In genomic region chr5:81852277-81853004, GRCh38 we compare ENCODE assay signal across 8 cellular contexts.
DNase-seq lines count a peak whose midpoint lies in the region; ATAC-seq and TF ChIP-seq lines count a peak whose summit lies in the region.

No MANE protein-coding gene starts in this region.

- WGBS in heart right ventricle, 2 donors = 9 to 11% methylated on average over 24 to 26 of the region's 26 CpGs

- ATAC-seq in activated T-helper 17 cell treated with anti-CD3 and anti-CD28 coated beads, Interleukin-2, amount 50 U/mL, for 72 hours (replicated peaks) = peak; percentile 33
- ATAC-seq in heart right ventricle = peak in 3 of 8 donors; percentile 1 to 6 (median 2)

- H3K9me3 ChIP-seq in heart right ventricle = no peaks in the 10 kb centered on the region

- H3K36me3 Mint-ChIP-seq in activated T-helper 17 cell treated with anti-CD3 and anti-CD28 coated beads, Interleukin-2, amount 50 U/mL, for 72 hours (ENCODE audit: low read depth) = no peaks in the 10 kb centered on the region

- peak overlapping the region; percentile 13 to 63 (median 58) for H3K4me3 ChIP-seq in heart right ventricle

- TF ChIP-seq CTCF in heart right ventricle (IDR thresholded peaks at IDR 0.05) = no peak

- peaks cover 9% of the 10 kb centered on the region for H3K4me1 Mint-ChIP-seq in activated T-helper 17 cell treated with anti-CD3 and anti-CD28 coated beads, Interleukin-2, amount 50 U/mL, for 72 hours

- CTCF ChIA-PET in HEK293T (lab: Yijun Ruan, JAX) = interaction anchor here (0.9 to 4.0 kb wide), 6 partner anchors 14 to 373 kb away, joined by 3 to 21 read pairs (median 8); partner anchors contain the start of gene SSBP2

- peaks cover 13 to 86% (median 60%) of the 10 kb centered on the region in 9 donors for H3K4me1 ChIP-seq in heart right ventricle

- no peaks in the 10 kb centered on the region for H3K27me3 ChIP-seq in heart right ventricle

- no peaks in the 10 kb centered on the region for H3K9me3 Mint-ChIP-seq in activated T-helper 17 cell treated with anti-CD3 and anti-CD28 coated beads, Interleukin-2, amount 50 U/mL, for 72 hours

- peak overlapping the region; percentile 91 for H3K4me3 Mint-ChIP-seq in activated T-helper 17 cell treated with anti-CD3 and anti-CD28 coated beads, Interleukin-2, amount 50 U/mL, for 72 hours

- POLR2A ChIA-PET in HEK293T (lab: Yijun Ruan, JAX) = interaction anchor here (0.9 to 3.6 kb wide), 14 partner anchors 17 to 426 kb away, joined by 3 to 123 read pairs (median 5); partner anchors contain the start of genes ATG10, RPS23 and SSBP2

- peak overlapping the region; percentile 93 for H3K27ac Mint-ChIP-seq in activated T-helper 17 cell treated with anti-CD3 and anti-CD28 coated beads, Interleukin-2, amount 50 U/mL, for 72 hours

- H3K27ac ChIP-seq in heart right ventricle = peak overlapping the region; percentile 88 to 97 (median 94)

- no peaks in the 10 kb centered on the region for H3K27me3 Mint-ChIP-seq in activated T-helper 17 cell treated with anti-CD3 and anti-CD28 coated beads, Interleukin-2, amount 50 U/mL, for 72 hours

- intact Hi-C loops in heart right ventricle (cut with DNase I) (loop anchor here (5.0 to 10.0 kb wide), 11 partner anchors 65 to 428 kb away; partner anchors contain the start of genes ATG10 (in 7 of the 10) and SSBP2 (in 1 of the 10)), posterior vena cava (cut with DNase I) (loop anchor here (10.0 kb wide), 4 partner anchors 98 to 348 kb away; partner anchors contain the start of genes ATG10 (in 1 of the 2) and SSBP2 (in 1 of the 2))

- DNase-seq in activated CD4-positive, alpha-beta T cell treated with anti-CD3 and anti-CD28 coated beads for 48 hours = peak; percentile 14
- no peak for DNase-seq in activated CD4-positive, alpha-beta T cell treated with anti-CD3 and anti-CD28 coated beads for 4 hours
- DNase-seq in NCI-H2081 (lab: John Stamatoyannopoulos, UW) = peak; percentile 47 to 81
- DNase-seq in heart right ventricle = peak in 1 of 2 donors; percentile 33
- peak; percentile 82 for DNase-seq in posterior vena cava (ENCODE audit: low spot score)
- no peak for DNase-seq in OCI-M1 (lab: John Stamatoyannopoulos, UW)
- DNase-seq in HEK293T (ENCODE audit: extremely low spot score) = no peak

- H3K36me3 ChIP-seq in heart right ventricle = no peaks in the 10 kb centered on the region

TF ChIP-seq in HEK293T, 16 proteins besides CTCF, POLR2A, EP300 and RAD21:
- TF ChIP-seq SUZ12 (IDR thresholded peaks at IDR 0.05) (no peak), FOXM1 (IDR thresholded peaks at IDR 0.05; ENCODE audit: borderline replicate concordance) (no peak), FOXK2 (IDR thresholded peaks at IDR 0.05) (no peak), PKNOX1 (IDR thresholded peaks at IDR 0.05) (no peak), FOXA1 (IDR thresholded peaks at IDR 0.05) (no peak), HDGF (IDR thresholded peaks at IDR 0.05; ENCODE audit: borderline replicate concordance) (no peak), ELF4 (IDR thresholded peaks at IDR 0.05) (no peak), L3MBTL2 (conservative IDR thresholded peaks at IDR 0.05) (no peak), ARNT (IDR thresholded peaks at IDR 0.05) (no peak)
TF ChIP-seq in HEK293T: peak in this region for 0.

Comparison
In these comparisons a context has a peak if more than half of its experiments do, and no peak if none do; other contexts are left out.
1. DNase-seq: peak in activated CD4-positive, alpha-beta T cell treated with anti-CD3 and anti-CD28 coated beads for 48 hours (single experiment), NCI-H2081 (2 of 2) and posterior vena cava (single experiment); none in activated CD4-positive, alpha-beta T cell treated with anti-CD3 and anti-CD28 coated beads for 4 hours (0 of 2), OCI-M1 (single experiment) and HEK293T (single experiment).